In the genomic region with DNA sequence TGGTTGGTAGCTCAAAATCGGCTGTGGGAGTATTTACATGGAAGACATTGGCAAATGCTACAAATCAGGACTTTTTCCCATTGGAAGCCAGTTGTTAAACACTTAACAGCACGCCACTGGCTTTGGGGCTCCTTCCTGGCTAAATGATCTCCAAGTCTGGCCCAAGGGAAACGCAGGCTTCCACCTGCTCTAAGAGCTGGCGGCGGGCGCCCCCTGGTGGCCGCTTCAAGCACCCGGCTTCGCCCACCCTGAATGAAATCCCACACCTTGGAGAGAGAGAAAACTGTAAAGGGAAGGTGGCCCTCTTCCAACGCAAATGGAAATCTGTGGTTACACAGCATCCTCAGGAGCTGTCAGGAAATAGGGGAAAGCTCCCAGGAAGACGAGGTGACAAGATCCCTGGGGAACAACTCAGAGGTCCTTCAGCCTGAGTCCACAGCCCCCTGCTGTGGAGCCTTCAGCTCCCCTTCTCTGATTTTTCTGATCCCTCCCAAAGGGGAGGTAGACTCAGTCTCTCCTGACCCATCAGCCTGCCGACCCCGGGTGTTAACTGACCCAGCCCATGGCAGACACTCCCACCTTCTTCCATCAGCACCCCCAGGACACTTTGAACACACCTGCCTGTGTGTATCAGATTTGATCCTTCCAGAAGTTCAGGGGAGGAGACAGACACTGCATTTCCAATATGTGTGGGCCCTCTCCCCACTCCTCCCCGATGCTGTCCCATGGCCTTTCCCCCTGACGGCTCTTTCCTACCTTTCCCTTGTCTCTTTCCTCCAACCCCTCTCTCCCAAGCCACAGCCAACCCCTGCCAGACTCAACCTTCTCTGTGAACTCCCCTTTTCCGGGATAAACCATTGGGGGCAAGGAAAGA, we compare ENCODE assay signal across 8 cellular contexts. TPM values are rescaled to one million over a fixed set of nuclear protein-coding genes. Genes with fewer than 3 reads are reported as not detected.
DNase-seq lines count a peak whose midpoint lies in the region; ATAC-seq and TF ChIP-seq lines count a peak whose summit lies in the region.

No MANE protein-coding gene starts in this region.

- 12% methylated on average over 16 of the region's 16 CpGs for WGBS in liver

- no peak overlapping the region for H3K4me3 ChIP-seq in liver (ENCODE audit: low read depth in 1 of 3, low read length in 3 of 3)

- no peak overlapping the region for H3K4me3 Mint-ChIP-seq in activated CD4-positive, alpha-beta T cell treated with anti-CD3 and anti-CD28 coated beads, Interleukin-2, amount 10 ng/mL, durations not matched to agents 24 days and 14 days

- intact Hi-C loops in activated CD4-positive, alpha-beta T cell treated with anti-CD3 and anti-CD28 coated beads, Interleukin-2, amount 10 ng/mL, durations not matched to agents 24 days and 14 days (cut with micrococcal nuclease) = loop anchor here (1.0 to 5.0 kb wide), 3 partner anchors 10 to 101 kb away; a partner anchor contains a TSS

- peak; percentile 84 for TF ChIP-seq CTCF in liver (IDR thresholded peaks at IDR 0.05; ENCODE audit: low read depth, low read length, missing input control)

- H3K36me3 ChIP-seq in liver (ENCODE audit: control insufficient read depth in 4 of 4, insufficient read depth in 3 of 4, low read depth in 1 of 4, low read length in 3 of 4) = no peaks in the 10 kb centered on the region

- H3K9me3 Mint-ChIP-seq in activated CD4-positive, alpha-beta T cell treated with anti-CD3 and anti-CD28 coated beads, Interleukin-2, amount 10 ng/mL, durations not matched to agents 24 days and 14 days = peaks cover 7% of the 10 kb centered on the region

- no peaks in the 10 kb centered on the region for H3K27me3 Mint-ChIP-seq in activated CD4-positive, alpha-beta T cell treated with anti-CD3 and anti-CD28 coated beads, Interleukin-2, amount 10 ng/mL, durations not matched to agents 24 days and 14 days

- H3K27ac ChIP-seq in liver (ENCODE audit: low read depth in 1 of 2, low read length in 2 of 2) = no peak overlapping the region

- H3K9ac ChIP-seq in liver (ENCODE audit: low read depth in 1 of 2, low read length in 2 of 2) = no peak overlapping the region

- peak; percentile 54 for DNase-seq in NK-92 treated with Interleukin-12 subunit alpha and Interleukin-12 subunit beta, amount 100 ng/mL, for 24 hours (lab: John Stamatoyannopoulos, UW)
- DNase-seq in NK-92 (lab: John Stamatoyannopoulos, UW; ENCODE audit: unreplicated experiment) = no peak
- DNase-seq in NCI-H526 (lab: John Stamatoyannopoulos, UW) = peak; percentile 48 to 88
- peak; percentile 93 for DNase-seq in activated CD4-positive, alpha-beta T cell treated with anti-CD3 and anti-CD28 coated beads, Interleukin-2, amount 10 ng/mL, durations not matched to agents 24 days and 14 days
- DNase-seq in dedifferentiated amniotic fluid mesenchymal stem cell (ENCODE audit: extremely low spot score) = peak; percentile 70
- peak; percentile 57 to 67 (median 58) for DNase-seq in stimulated activated CD4-positive, alpha-beta T cell treated with anti-CD3 and anti-CD28 coated beads, TNF-alpha, amount 100 ng/mL, for 4 hours (ENCODE audit: low read depth in 3 of 3)

- TF ChIP-seq RAD21 in liver (IDR thresholded peaks at IDR 0.05) = peak; percentile 95 to 96

- ATAC-seq in HG03460 (IDR thresholded peaks at IDR 0.05; ENCODE audit: unreplicated experiment) = peak; percentile 36

- H3K27me3 ChIP-seq in liver (ENCODE audit: control insufficient read depth in 4 of 4, insufficient read depth in 4 of 4, low read length in 3 of 4) = no peaks in the 10 kb centered on the region

- H3K36me3 Mint-ChIP-seq in activated CD4-positive, alpha-beta T cell treated with anti-CD3 and anti-CD28 coated beads, Interleukin-2, amount 10 ng/mL, durations not matched to agents 24 days and 14 days (ENCODE audit: low read depth) = peaks cover 58% of the 10 kb centered on the region

- peak overlapping the region; percentile 83 for H3K27ac Mint-ChIP-seq in activated CD4-positive, alpha-beta T cell treated with anti-CD3 and anti-CD28 coated beads, Interleukin-2, amount 10 ng/mL, durations not matched to agents 24 days and 14 days

- peaks cover 50% of the 10 kb centered on the region for H3K4me1 Mint-ChIP-seq in activated CD4-positive, alpha-beta T cell treated with anti-CD3 and anti-CD28 coated beads, Interleukin-2, amount 10 ng/mL, durations not matched to agents 24 days and 14 days

- H3K4me1 ChIP-seq in liver (ENCODE audit: control insufficient read depth in 4 of 4, insufficient read depth in 4 of 4, low read length in 3 of 4) = peaks cover 0 to 3% (median 0%) of the 10 kb centered on the region in 4 donors

- H3K9me3 ChIP-seq in liver (ENCODE audit: control insufficient read depth in 4 of 4, low read length in 3 of 4) = no peaks in the 10 kb centered on the region

TF ChIP-seq in liver, 16 proteins besides CTCF, POLR2A, EP300 and RAD21:
- no peak for TF ChIP-seq EGR1 (IDR thresholded peaks at IDR 0.05; ENCODE audit: low read depth in 2 of 2)
- no peak for TF ChIP-seq FOXA1 (IDR thresholded peaks at IDR 0.05)
- TF ChIP-seq JUND (IDR thresholded peaks at IDR 0.05) = no peak
- TF ChIP-seq RXRA (IDR thresholded peaks at IDR 0.05) = no peak
- TF ChIP-seq FOXA2 (IDR thresholded peaks at IDR 0.05) = no peak
- TF ChIP-seq, protein P1, sequence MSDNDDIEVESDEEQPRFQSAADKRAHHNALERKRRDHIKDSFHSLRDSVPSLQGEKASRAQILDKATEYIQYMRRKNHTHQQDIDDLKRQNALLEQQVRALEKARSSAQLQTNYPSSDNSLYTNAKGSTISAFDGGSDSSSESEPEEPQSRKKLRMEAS (IDR thresholded peaks at IDR 0.05) = no peak
- TF ChIP-seq, protein P2, sequence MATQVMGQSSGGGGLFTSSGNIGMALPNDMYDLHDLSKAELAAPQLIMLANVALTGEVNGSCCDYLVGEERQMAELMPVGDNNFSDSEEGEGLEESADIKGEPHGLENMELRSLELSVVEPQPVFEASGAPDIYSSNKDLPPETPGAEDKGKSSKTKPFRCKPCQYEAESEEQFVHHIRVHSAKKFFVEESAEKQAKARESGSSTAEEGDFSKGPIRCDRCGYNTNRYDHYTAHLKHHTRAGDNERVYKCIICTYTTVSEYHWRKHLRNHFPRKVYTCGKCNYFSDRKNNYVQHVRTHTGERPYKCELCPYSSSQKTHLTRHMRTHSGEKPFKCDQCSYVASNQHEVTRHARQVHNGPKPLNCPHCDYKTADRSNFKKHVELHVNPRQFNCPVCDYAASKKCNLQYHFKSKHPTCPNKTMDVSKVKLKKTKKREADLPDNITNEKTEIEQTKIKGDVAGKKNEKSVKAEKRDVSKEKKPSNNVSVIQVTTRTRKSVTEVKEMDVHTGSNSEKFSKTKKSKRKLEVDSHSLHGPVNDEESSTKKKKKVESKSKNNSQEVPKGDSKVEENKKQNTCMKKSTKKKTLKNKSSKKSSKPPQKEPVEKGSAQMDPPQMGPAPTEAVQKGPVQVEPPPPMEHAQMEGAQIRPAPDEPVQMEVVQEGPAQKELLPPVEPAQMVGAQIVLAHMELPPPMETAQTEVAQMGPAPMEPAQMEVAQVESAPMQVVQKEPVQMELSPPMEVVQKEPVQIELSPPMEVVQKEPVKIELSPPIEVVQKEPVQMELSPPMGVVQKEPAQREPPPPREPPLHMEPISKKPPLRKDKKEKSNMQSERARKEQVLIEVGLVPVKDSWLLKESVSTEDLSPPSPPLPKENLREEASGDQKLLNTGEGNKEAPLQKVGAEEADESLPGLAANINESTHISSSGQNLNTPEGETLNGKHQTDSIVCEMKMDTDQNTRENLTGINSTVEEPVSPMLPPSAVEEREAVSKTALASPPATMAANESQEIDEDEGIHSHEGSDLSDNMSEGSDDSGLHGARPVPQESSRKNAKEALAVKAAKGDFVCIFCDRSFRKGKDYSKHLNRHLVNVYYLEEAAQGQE (IDR thresholded peaks at IDR 0.05) = no peak
- TF ChIP-seq NR2F2 (IDR thresholded peaks at IDR 0.05) = no peak
- no peak for TF ChIP-seq TAF1 (conservative IDR thresholded peaks at IDR 0.05)
- no peak for TF ChIP-seq HNF4A (conservative IDR thresholded peaks at IDR 0.05)
- TF ChIP-seq HNF4G (IDR thresholded peaks at IDR 0.05) = no peak
- TF ChIP-seq, protein P3, sequence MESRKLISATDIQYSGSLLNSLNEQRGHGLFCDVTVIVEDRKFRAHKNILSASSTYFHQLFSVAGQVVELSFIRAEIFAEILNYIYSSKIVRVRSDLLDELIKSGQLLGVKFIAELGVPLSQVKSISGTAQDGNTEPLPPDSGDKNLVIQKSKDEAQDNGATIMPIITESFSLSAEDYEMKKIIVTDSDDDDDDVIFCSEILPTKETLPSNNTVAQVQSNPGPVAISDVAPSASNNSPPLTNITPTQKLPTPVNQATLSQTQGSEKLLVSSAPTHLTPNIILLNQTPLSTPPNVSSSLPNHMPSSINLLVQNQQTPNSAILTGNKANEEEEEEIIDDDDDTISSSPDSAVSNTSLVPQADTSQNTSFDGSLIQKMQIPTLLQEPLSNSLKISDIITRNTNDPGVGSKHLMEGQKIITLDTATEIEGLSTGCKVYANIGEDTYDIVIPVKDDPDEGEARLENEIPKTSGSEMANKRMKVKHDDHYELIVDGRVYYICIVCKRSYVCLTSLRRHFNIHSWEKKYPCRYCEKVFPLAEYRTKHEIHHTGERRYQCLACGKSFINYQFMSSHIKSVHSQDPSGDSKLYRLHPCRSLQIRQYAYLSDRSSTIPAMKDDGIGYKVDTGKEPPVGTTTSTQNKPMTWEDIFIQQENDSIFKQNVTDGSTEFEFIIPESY (IDR thresholded peaks at IDR 0.05) = no peak

RNA-seq across cellular contexts. Expression of a gene that starts 15.4 kb away (rescaled TPM):
- 47.4 and 49.4 TPM in 2 replicates for total RNA-seq in activated CD4-positive, alpha-beta T cell treated with anti-CD3 and anti-CD28 coated beads, Interleukin-2, amount 10 ng/mL, durations not matched to agents 24 days and 14 days
- 1 to 10 TPM; 4.8 to 9.6 TPM for total RNA-seq in liver
- 1 to 10 TPM; 2.1 to 4.8 TPM for polyA plus RNA-seq in liver

RNA-seq across cellular contexts. Expression of a gene that starts 20.4 kb away (rescaled TPM):
- 0.47 TPM in 1 of 2 replicates, not detected in the other for total RNA-seq in activated CD4-positive, alpha-beta T cell treated with anti-CD3 and anti-CD28 coated beads, Interleukin-2, amount 10 ng/mL, durations not matched to agents 24 days and 14 days
- total RNA-seq in liver = 1 to 10 TPM in 1 of 2 donors, under 1 TPM in 1; 0.25 to 2.6 TPM
- polyA plus RNA-seq in liver = under 1 TPM; 0.14 to 0.51 TPM

RNA-seq across cellular contexts. Expression of a gene that starts 55.9 kb away (rescaled TPM):
- total RNA-seq in activated CD4-positive, alpha-beta T cell treated with anti-CD3 and anti-CD28 coated beads, Interleukin-2, amount 10 ng/mL, durations not matched to agents 24 days and 14 days = 61.5 and 66.1 TPM in 2 replicates
- total RNA-seq in liver = 10 to 100 TPM; 42.3 to 75.6 TPM
- polyA plus RNA-seq in liver = 10 to 100 TPM; 52.0 to 85.9 TPM

RNA-seq across cellular contexts. Expression of a gene that starts 57.3 kb away (rescaled TPM):
- total RNA-seq in activated CD4-positive, alpha-beta T cell treated with anti-CD3 and anti-CD28 coated beads, Interleukin-2, amount 10 ng/mL, durations not matched to agents 24 days and 14 days = 89.1 and 90.5 TPM in 2 replicates
- 10 to 100 TPM; 36.6 to 37.1 TPM for total RNA-seq in liver
- polyA plus RNA-seq in liver = 10 to 100 TPM in 1 of 2 donors, 1 to 10 TPM in 1; 5.9 to 10.5 TPM
